ENCODE assay signal across 26 cellular contexts in the genomic region with DNA sequence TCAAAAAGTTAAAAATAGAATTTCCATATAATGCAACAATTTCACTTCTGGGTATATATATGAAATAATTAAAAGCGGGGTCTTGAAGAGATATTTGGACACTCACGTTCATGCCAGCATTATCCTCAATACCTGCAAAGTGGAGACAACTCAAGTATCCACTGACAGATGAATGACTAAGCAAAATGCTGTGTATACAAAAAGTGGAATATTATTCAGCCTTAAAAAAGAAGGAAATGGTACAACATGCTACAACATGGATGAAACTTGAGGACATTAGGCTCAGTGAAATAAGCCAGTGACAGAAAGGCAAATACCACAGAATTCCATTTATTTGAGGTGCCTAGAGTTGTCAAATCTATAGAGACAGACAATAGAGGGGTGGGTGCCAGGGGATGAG.
"Had no signal": no experiment of that assay in that cellular context is flagged by ENCODE, and none has a peak within 500 bp of the region (broad histone marks: within the 10 kb centered on the region; RNA-seq: fewer than 3 reads in every experiment).

No MANE protein-coding gene starts in this region.

- H3K27ac ChIP-seq: neural progenitor cell, ovary, parathyroid adenoma, psoas muscle, right lobe of liver, sigmoid colon, stomach, thoracic aorta, thyroid gland, tibial nerve, upper lobe of left lung, vagina had no signal

- H3K9me3 ChIP-seq: ovary, psoas muscle, right lobe of liver, sigmoid colon, stomach, thoracic aorta, thyroid gland, tibial nerve, upper lobe of left lung, vagina had no signal

- H2AFZ ChIP-seq: neural progenitor cell, parathyroid adenoma had no signal

- H3K4me3 ChIP-seq: neural progenitor cell, ovary, psoas muscle, right lobe of liver, sigmoid colon, stomach, thoracic aorta, thyroid gland, tibial nerve, upper lobe of left lung, vagina had no signal

- H3K36me3 ChIP-seq: neural progenitor cell, ovary, right lobe of liver, sigmoid colon, thoracic aorta, thyroid gland, tibial nerve, upper lobe of left lung, vagina had no signal

- H3K27me3 ChIP-seq: neural progenitor cell, ovary, right lobe of liver, sigmoid colon, thyroid gland, tibial nerve, upper lobe of left lung, vagina had no signal

- H3K4me1 ChIP-seq: neural progenitor cell, parathyroid adenoma, psoas muscle, right lobe of liver, sigmoid colon, stomach, thyroid gland, tibial nerve, upper lobe of left lung, vagina had no signal

- H3K79me2 ChIP-seq: parathyroid adenoma had no signal

- ATAC-seq: natural killer cell; psoas muscle; right cardiac atrium; right lobe of liver; stimulated activated effector memory CD8-positive, alpha-beta T cell treated with anti-CD3 and anti-CD28 coated beads, Interleukin-12 subunit alpha, Interleukin-12 subunit beta, amount 100 ng/mL, for 72 hours; stimulated activated naive B cell treated with anti-CD40 and anti-IgM and Interleukin-4, amounts not matched to agents 10 μg/mL and 1 μg/mL and 100 μg/mL, for 72 hours had no signal

- H3K4me2 ChIP-seq: neural progenitor cell had no signal

- DNase-seq: natural killer cell; occipital lobe; ovary; posterior cingulate gyrus; psoas muscle; right cardiac atrium; right lobe of liver; sigmoid colon; small intestine; stimulated activated CD4-positive, alpha-beta T cell treated with anti-CD3 and anti-CD28 coated beads, Interleukin-15, amount 100 ng/mL, for 24 hours; stimulated activated CD4-positive, alpha-beta T cell treated with anti-CD3 and anti-CD28 coated beads, Interleukin-2, amount 100 ng/mL, for 24 hours; stimulated activated CD4-positive, alpha-beta T cell treated with anti-CD3 and anti-CD28 coated beads, Interleukin-2, amount 100 ng/mL, for 48 hours; stimulated activated CD4-positive, alpha-beta T cell treated with anti-CD3 and anti-CD28 coated beads, Interleukin-4, amount 100 ng/mL, for 24 hours; stimulated activated naive B cell treated with anti-CD40 and anti-IgM and Interleukin-4, amounts not matched to agents 10 μg/mL and 1 μg/mL and 100 μg/mL, for 72 hours; stimulated activated naive CD4-positive, alpha-beta T cell treated with Interleukin-2 at 50 U/mL for 16 hours; stomach; thyroid gland; trophoblast cell; upper lobe of left lung had no signal

- H3K9ac ChIP-seq: neural progenitor cell, parathyroid adenoma had no signal

- FAIRE-seq: small intestine, urothelium cell line had no signal
